In genomic region chr16:11429823-11430222, GRCh38 we compare ENCODE assay signal across 23 cellular contexts.
A peak's percentile ranks its signal among the peaks of the same experiment; 100 is the strongest.
DNase-seq lines count a peak whose midpoint lies in the region; ATAC-seq, FAIRE-seq and TF ChIP-seq lines count a peak whose summit lies in the region.
"Had no signal": no experiment of that assay in that cellular context is flagged by ENCODE, and none has a peak within 500 bp of the region (broad histone marks: within the 10 kb centered on the region; RNA-seq: fewer than 3 reads in every experiment).

No MANE protein-coding gene starts in this region.

- CTCF ChIA-PET in SK-N-SH (lab: Yijun Ruan, JAX) = no interaction called here

- H3K36me3 ChIP-seq in pancreas = no peaks in the 10 kb centered on the region
- no peaks in the 10 kb centered on the region for H3K36me3 ChIP-seq in SK-N-SH (replicated peaks in 1 of 2; ENCODE audit: control insufficient read depth in 1 of 2, insufficient read depth in 2 of 2, low read length in 1 of 2)
- no peaks in the 10 kb centered on the region for H3K36me3 ChIP-seq in prostate gland
- H3K36me3 ChIP-seq: HAP-1 had no signal

- DNase-seq in Caki2 (ENCODE audit: low read depth) = peak; percentile 69
- DNase-seq in kidney tubule cell (ENCODE audit: low spot score) = peak; percentile 52
- DNase-seq in pancreas = peak in 2 of 6 donors; percentile 14 to 22
- DNase-seq in SK-N-SH = no peak
- DNase-seq in cerebellum (ENCODE audit: low spot score) = no peak
- DNase-seq in head of caudate nucleus = no peak
- DNase-seq in prostate gland (ENCODE audit: low spot score) = no peak
- DNase-seq: AML-193; CD8-positive, alpha-beta T cell; DMS53; GDM1; NCI-H1105 treated with DMSO at 0.1 percent for 48 hours; NCI-H2029 treated with DMSO at 0.1 percent for 48 hours; NCI-H2171 treated with DMSO at 0.1 percent for 48 hours; NCI-H526; OCI-M1 had no signal

- H2AFZ ChIP-seq in SK-N-SH (ENCODE audit: low read depth) = no peak overlapping the region

- no peaks in the 10 kb centered on the region for H3F3A ChIP-seq in SK-N-SH (replicated peaks; ENCODE audit: insufficient read depth)

- no peak for TF ChIP-seq POLR2A in prostate gland (IDR thresholded peaks at IDR 0.05)

- POLR2A ChIA-PET in SK-N-SH (lab: Yijun Ruan, JAX) = no interaction called here

- no peak overlapping the region for H3K9ac ChIP-seq in SK-N-SH

- H3K9me2 ChIP-seq in SK-N-SH = no peaks in the 10 kb centered on the region

- WGBS in pancreas, 2 donors = 9 to 12% methylated on average over 6 of the region's 6 CpGs
- WGBS in SK-N-SH (ENCODE audit: low lambda C conversion rate) = 61% methylated on average over 3 of the region's 6 CpGs
- 50% methylated on average over 6 of the region's 6 CpGs for WGBS in prostate gland

- no peak for TF ChIP-seq RAD21 in SK-N-SH (IDR thresholded peaks at IDR 0.05; ENCODE audit: low read length)

- no peaks in the 10 kb centered on the region for H3K27me3 ChIP-seq in pancreas
- H3K27me3 ChIP-seq in SK-N-SH (ENCODE audit: insufficient read depth) = no peaks in the 10 kb centered on the region
- no peaks in the 10 kb centered on the region for H3K27me3 ChIP-seq in prostate gland (replicated peaks; ENCODE audit: insufficient read depth)

- H3K4me2 ChIP-seq in SK-N-SH = no peak overlapping the region
- H3K4me2 ChIP-seq: GM23338 had no signal

- intact Hi-C loops in pancreas (cut with DNase I) (no loop called here), head of caudate nucleus (cut with DNase I) (no loop called here), prostate gland (cut with DNase I) (no loop called here)

- H3K4me1 ChIP-seq in pancreas = no peaks in the 10 kb centered on the region
- H3K4me1 ChIP-seq in SK-N-SH (ENCODE audit: control insufficient read depth in 1 of 2, insufficient read depth in 2 of 2, low read depth in 1 of 2, low read length in 1 of 2) = no peaks in the 10 kb centered on the region
- no peaks in the 10 kb centered on the region for H3K4me1 ChIP-seq in prostate gland (replicated peaks)

- H4K20me1 ChIP-seq in SK-N-SH (ENCODE audit: insufficient read depth) = no peaks in the 10 kb centered on the region

- H3K9me3 ChIP-seq in pancreas (no peaks in the 10 kb centered on the region), SK-N-SH (no peaks in the 10 kb centered on the region), prostate gland (no peaks in the 10 kb centered on the region)
- H3K9me3 ChIP-seq: HAP-1 had no signal

- H3K4me3 ChIP-seq in pancreas (no peak overlapping the region), SK-N-SH (ENCODE audit: low read depth in 2 of 2, low read length in 1 of 2) (no peak overlapping the region), prostate gland (no peak overlapping the region)
- H3K4me3 ChIP-seq: GM23338, HAP-1, K562 had no signal

- H3K27ac ChIP-seq in VCaP (peak overlapping the region; percentile 42), pancreas (peak overlapping the region in 1 of 4 donors; percentile 27), SK-N-SH (ENCODE audit: low read depth in 2 of 2, low read length in 1 of 2) (no peak overlapping the region), prostate gland (no peak overlapping the region)

- no peaks in the 10 kb centered on the region for H3K79me2 ChIP-seq in SK-N-SH (ENCODE audit: insufficient read depth)

- TF ChIP-seq CTCF in VCaP (conservative IDR thresholded peaks at IDR 0.05) = no peak
- TF ChIP-seq CTCF in pancreas (IDR thresholded peaks at IDR 0.05) = no peak
- no peak for TF ChIP-seq CTCF in SK-N-SH (IDR thresholded peaks at IDR 0.05)
- no peak for TF ChIP-seq CTCF in prostate gland (IDR thresholded peaks at IDR 0.05)

- FAIRE-seq in pancreas (lab: Jason Lieb, UNC) = no peak
- FAIRE-seq: GM18507, HepG2, K562 had no signal

- TF ChIP-seq EP300 in SK-N-SH (IDR thresholded peaks at IDR 0.05; ENCODE audit: borderline replicate concordance in 1 of 2, low read depth in 1 of 2, low read length in 1 of 2) = no peak

- ATAC-seq in pancreas = peak; percentile 69 to 93 (median 86)
- ATAC-seq: CD8-positive, alpha-beta T cell; GM23338; HepG2; K562; Right ventricle myocardium inferior had no signal

- in situ Hi-C loops in Caki2 (cut with HindIII; ENCODE audit: low pct_unique_long_range_greater_than_20kb, low sequenced_read_pairs) = no loop called here

TF ChIP-seq in SK-N-SH, 30 proteins besides CTCF, POLR2A, EP300 and RAD21:
- TF ChIP-seq NFIC (IDR thresholded peaks at IDR 0.05; ENCODE audit: borderline replicate concordance) (no peak), GABPA (IDR thresholded peaks at IDR 0.05; ENCODE audit: low read depth) (no peak), SIN3A (IDR thresholded peaks at IDR 0.05; ENCODE audit: borderline replicate concordance, low read depth, low read length) (no peak)

Comparison
In these comparisons a context has a peak if more than half of its experiments do, and no peak if none do; other contexts are left out.
1. DNase-seq: peak in Caki2 (single experiment) and kidney tubule cell (single experiment); none in SK-N-SH (single experiment), cerebellum (single experiment), head of caudate nucleus (0 of 42) and prostate gland (single experiment).